Comparison of ENCODE assay signal across 1 cellular context in genomic region chr12:124433147-124433874, GRCh38.
TF ChIP-seq lines count a peak whose summit lies in the region.

No MANE protein-coding gene starts in this region.

TF ChIP-seq in HepG2, 621 proteins besides CTCF, POLR2A, EP300 and RAD21 (continued from another document):
- TF ChIP-seq PBX2 (CRISPR knock-in tag; IDR thresholded peaks at IDR 0.05): no peak
- TF ChIP-seq ZNF780A (CRISPR knock-in tag; IDR thresholded peaks at IDR 0.05): no peak
- TF ChIP-seq YY1 (IDR thresholded peaks at IDR 0.05; ENCODE audit: insufficient read depth, insufficient replicate concordance, low read depth, low read length): no peak
- TF ChIP-seq ZNF547 (CRISPR knock-in tag; IDR thresholded peaks at IDR 0.05): no peak
- TF ChIP-seq HIVEP1 (CRISPR knock-in tag; IDR thresholded peaks at IDR 0.05): no peak
- TF ChIP-seq ZNF552 (CRISPR knock-in tag; IDR thresholded peaks at IDR 0.05; ENCODE audit: borderline replicate concordance): no peak
- TF ChIP-seq THAP9 (CRISPR knock-in tag; IDR thresholded peaks at IDR 0.05; ENCODE audit: borderline replicate concordance): no peak
- no peak for TF ChIP-seq TERF1 (CRISPR knock-in tag; IDR thresholded peaks at IDR 0.05)
- no peak for TF ChIP-seq ISL2 (CRISPR knock-in tag; IDR thresholded peaks at IDR 0.05)
- TF ChIP-seq ZNF44 (CRISPR knock-in tag; IDR thresholded peaks at IDR 0.05): no peak
- TF ChIP-seq POLR2AphosphoS2 (IDR thresholded peaks at IDR 0.05; ENCODE audit: low read depth, low read length): no peak
